In the genomic region with DNA sequence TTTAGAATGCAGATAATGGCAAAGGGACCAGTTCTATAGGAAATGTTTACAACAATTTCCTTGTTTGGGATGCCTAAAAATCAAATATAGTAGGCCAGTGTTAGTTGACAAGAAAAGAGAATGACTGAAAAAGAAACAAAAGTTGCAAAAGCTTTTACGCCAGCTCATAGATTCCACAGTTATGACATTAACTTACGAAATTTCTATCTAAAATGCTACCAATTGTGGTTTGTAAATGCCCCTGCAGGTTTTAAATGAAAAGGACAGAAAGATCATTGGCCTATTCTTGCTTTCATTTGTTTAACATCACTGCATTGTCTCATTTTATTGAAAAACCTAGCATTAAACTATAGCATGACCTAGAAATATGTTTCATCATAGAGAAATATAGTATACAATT, we compare ENCODE assay signal across 2 cellular contexts.
TF ChIP-seq lines count a peak whose summit lies in the region.

No MANE protein-coding gene starts in this region.

TF ChIP-seq in A549, 52 proteins besides CTCF, POLR2A, EP300 and RAD21 (continued from another document):
- TF ChIP-seq, protein P1, sequence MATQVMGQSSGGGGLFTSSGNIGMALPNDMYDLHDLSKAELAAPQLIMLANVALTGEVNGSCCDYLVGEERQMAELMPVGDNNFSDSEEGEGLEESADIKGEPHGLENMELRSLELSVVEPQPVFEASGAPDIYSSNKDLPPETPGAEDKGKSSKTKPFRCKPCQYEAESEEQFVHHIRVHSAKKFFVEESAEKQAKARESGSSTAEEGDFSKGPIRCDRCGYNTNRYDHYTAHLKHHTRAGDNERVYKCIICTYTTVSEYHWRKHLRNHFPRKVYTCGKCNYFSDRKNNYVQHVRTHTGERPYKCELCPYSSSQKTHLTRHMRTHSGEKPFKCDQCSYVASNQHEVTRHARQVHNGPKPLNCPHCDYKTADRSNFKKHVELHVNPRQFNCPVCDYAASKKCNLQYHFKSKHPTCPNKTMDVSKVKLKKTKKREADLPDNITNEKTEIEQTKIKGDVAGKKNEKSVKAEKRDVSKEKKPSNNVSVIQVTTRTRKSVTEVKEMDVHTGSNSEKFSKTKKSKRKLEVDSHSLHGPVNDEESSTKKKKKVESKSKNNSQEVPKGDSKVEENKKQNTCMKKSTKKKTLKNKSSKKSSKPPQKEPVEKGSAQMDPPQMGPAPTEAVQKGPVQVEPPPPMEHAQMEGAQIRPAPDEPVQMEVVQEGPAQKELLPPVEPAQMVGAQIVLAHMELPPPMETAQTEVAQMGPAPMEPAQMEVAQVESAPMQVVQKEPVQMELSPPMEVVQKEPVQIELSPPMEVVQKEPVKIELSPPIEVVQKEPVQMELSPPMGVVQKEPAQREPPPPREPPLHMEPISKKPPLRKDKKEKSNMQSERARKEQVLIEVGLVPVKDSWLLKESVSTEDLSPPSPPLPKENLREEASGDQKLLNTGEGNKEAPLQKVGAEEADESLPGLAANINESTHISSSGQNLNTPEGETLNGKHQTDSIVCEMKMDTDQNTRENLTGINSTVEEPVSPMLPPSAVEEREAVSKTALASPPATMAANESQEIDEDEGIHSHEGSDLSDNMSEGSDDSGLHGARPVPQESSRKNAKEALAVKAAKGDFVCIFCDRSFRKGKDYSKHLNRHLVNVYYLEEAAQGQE (IDR thresholded peaks at IDR 0.05) = no peak

TF ChIP-seq in WTC11, 78 proteins besides CTCF, POLR2A, EP300 and RAD21 (continued from another document):
- TF ChIP-seq, protein P2, sequence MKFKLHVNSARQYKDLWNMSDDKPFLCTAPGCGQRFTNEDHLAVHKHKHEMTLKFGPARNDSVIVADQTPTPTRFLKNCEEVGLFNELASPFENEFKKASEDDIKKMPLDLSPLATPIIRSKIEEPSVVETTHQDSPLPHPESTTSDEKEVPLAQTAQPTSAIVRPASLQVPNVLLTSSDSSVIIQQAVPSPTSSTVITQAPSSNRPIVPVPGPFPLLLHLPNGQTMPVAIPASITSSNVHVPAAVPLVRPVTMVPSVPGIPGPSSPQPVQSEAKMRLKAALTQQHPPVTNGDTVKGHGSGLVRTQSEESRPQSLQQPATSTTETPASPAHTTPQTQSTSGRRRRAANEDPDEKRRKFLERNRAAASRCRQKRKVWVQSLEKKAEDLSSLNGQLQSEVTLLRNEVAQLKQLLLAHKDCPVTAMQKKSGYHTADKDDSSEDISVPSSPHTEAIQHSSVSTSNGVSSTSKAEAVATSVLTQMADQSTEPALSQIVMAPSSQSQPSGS (CRISPR knock-in tag; IDR thresholded peaks at IDR 0.05; ENCODE audit: borderline replicate concordance, low read depth) = no peak
- TF ChIP-seq JAZF1 (CRISPR knock-in tag; IDR thresholded peaks at IDR 0.05) (no peak), SOX15 (CRISPR knock-in tag; IDR thresholded peaks at IDR 0.05) (no peak), CBFB (CRISPR knock-in tag; IDR thresholded peaks at IDR 0.05; ENCODE audit: low read depth) (no peak), ZNF671 (CRISPR knock-in tag; IDR thresholded peaks at IDR 0.05) (no peak), ZNF396 (CRISPR knock-in tag; IDR thresholded peaks at IDR 0.05; ENCODE audit: borderline replicate concordance) (no peak), GTF2I (CRISPR knock-in tag; conservative IDR thresholded peaks at IDR 0.05) (no peak)
- TF ChIP-seq, protein P3, sequence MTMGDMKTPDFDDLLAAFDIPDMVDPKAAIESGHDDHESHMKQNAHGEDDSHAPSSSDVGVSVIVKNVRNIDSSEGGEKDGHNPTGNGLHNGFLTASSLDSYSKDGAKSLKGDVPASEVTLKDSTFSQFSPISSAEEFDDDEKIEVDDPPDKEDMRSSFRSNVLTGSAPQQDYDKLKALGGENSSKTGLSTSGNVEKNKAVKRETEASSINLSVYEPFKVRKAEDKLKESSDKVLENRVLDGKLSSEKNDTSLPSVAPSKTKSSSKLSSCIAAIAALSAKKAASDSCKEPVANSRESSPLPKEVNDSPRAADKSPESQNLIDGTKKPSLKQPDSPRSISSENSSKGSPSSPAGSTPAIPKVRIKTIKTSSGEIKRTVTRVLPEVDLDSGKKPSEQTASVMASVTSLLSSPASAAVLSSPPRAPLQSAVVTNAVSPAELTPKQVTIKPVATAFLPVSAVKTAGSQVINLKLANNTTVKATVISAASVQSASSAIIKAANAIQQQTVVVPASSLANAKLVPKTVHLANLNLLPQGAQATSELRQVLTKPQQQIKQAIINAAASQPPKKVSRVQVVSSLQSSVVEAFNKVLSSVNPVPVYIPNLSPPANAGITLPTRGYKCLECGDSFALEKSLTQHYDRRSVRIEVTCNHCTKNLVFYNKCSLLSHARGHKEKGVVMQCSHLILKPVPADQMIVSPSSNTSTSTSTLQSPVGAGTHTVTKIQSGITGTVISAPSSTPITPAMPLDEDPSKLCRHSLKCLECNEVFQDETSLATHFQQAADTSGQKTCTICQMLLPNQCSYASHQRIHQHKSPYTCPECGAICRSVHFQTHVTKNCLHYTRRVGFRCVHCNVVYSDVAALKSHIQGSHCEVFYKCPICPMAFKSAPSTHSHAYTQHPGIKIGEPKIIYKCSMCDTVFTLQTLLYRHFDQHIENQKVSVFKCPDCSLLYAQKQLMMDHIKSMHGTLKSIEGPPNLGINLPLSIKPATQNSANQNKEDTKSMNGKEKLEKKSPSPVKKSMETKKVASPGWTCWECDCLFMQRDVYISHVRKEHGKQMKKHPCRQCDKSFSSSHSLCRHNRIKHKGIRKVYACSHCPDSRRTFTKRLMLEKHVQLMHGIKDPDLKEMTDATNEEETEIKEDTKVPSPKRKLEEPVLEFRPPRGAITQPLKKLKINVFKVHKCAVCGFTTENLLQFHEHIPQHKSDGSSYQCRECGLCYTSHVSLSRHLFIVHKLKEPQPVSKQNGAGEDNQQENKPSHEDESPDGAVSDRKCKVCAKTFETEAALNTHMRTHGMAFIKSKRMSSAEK (CRISPR knock-in tag; IDR thresholded peaks at IDR 0.05; ENCODE audit: borderline replicate concordance) = no peak
- TF ChIP-seq, protein P4, sequence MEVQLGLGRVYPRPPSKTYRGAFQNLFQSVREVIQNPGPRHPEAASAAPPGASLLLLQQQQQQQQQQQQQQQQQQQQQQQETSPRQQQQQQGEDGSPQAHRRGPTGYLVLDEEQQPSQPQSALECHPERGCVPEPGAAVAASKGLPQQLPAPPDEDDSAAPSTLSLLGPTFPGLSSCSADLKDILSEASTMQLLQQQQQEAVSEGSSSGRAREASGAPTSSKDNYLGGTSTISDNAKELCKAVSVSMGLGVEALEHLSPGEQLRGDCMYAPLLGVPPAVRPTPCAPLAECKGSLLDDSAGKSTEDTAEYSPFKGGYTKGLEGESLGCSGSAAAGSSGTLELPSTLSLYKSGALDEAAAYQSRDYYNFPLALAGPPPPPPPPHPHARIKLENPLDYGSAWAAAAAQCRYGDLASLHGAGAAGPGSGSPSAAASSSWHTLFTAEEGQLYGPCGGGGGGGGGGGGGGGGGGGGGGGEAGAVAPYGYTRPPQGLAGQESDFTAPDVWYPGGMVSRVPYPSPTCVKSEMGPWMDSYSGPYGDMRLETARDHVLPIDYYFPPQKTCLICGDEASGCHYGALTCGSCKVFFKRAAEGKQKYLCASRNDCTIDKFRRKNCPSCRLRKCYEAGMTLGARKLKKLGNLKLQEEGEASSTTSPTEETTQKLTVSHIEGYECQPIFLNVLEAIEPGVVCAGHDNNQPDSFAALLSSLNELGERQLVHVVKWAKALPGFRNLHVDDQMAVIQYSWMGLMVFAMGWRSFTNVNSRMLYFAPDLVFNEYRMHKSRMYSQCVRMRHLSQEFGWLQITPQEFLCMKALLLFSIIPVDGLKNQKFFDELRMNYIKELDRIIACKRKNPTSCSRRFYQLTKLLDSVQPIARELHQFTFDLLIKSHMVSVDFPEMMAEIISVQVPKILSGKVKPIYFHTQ (CRISPR knock-in tag; IDR thresholded peaks at IDR 0.05) = no peak
- TF ChIP-seq, protein P5, sequence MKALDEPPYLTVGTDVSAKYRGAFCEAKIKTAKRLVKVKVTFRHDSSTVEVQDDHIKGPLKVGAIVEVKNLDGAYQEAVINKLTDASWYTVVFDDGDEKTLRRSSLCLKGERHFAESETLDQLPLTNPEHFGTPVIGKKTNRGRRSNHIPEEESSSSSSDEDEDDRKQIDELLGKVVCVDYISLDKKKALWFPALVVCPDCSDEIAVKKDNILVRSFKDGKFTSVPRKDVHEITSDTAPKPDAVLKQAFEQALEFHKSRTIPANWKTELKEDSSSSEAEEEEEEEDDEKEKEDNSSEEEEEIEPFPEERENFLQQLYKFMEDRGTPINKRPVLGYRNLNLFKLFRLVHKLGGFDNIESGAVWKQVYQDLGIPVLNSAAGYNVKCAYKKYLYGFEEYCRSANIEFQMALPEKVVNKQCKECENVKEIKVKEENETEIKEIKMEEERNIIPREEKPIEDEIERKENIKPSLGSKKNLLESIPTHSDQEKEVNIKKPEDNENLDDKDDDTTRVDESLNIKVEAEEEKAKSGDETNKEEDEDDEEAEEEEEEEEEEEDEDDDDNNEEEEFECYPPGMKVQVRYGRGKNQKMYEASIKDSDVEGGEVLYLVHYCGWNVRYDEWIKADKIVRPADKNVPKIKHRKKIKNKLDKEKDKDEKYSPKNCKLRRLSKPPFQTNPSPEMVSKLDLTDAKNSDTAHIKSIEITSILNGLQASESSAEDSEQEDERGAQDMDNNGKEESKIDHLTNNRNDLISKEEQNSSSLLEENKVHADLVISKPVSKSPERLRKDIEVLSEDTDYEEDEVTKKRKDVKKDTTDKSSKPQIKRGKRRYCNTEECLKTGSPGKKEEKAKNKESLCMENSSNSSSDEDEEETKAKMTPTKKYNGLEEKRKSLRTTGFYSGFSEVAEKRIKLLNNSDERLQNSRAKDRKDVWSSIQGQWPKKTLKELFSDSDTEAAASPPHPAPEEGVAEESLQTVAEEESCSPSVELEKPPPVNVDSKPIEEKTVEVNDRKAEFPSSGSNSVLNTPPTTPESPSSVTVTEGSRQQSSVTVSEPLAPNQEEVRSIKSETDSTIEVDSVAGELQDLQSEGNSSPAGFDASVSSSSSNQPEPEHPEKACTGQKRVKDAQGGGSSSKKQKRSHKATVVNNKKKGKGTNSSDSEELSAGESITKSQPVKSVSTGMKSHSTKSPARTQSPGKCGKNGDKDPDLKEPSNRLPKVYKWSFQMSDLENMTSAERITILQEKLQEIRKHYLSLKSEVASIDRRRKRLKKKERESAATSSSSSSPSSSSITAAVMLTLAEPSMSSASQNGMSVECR (CRISPR knock-in tag; IDR thresholded peaks at IDR 0.05; ENCODE audit: borderline replicate concordance) = no peak
